ENCODE assay signal across 7 cellular contexts in genomic region chr3:28347374-28348285, GRCh38. TPM values are rescaled to one million over a fixed set of nuclear protein-coding genes. Genes with fewer than 3 reads are reported as not detected.
DNase-seq lines count a peak whose midpoint lies in the region; FAIRE-seq and TF ChIP-seq lines count a peak whose summit lies in the region.

No MANE protein-coding gene starts in this region.

- H3K27me3 ChIP-seq in Peyer's patch (no peaks in the 10 kb centered on the region), ectodermal cell (ENCODE audit: control insufficient read depth, insufficient read depth, low read length, poor library complexity, severe bottlenecking) (no peaks in the 10 kb centered on the region), muscle layer of colon (ENCODE audit: control insufficient read depth in 1 of 2, insufficient read depth in 2 of 2, low read length in 2 of 2) (no peaks in the 10 kb centered on the region)

- no peak for DNase-seq in GM18507 (ENCODE audit: extremely low spot score, insufficient read length, low read depth)
- no peak for DNase-seq in Peyer's patch
- DNase-seq in occipital lobe (lab: John Stamatoyannopoulos, UW): no peak
- no peak for DNase-seq in activated effector memory CD4-positive, alpha-beta T cell treated with Interleukin-2 at 50 U/mL for 16 hours
- DNase-seq in NCI-H2107 (lab: John Stamatoyannopoulos, UW): no peak

- peak; percentile 41 for FAIRE-seq in GM18507 (lab: Jason Lieb, UNC)

- H3K36me3 ChIP-seq in Peyer's patch: no peaks in the 10 kb centered on the region
- H3K36me3 ChIP-seq in ectodermal cell (ENCODE audit: control insufficient read depth, insufficient read depth, low read length): no peaks in the 10 kb centered on the region
- no peaks in the 10 kb centered on the region for H3K36me3 ChIP-seq in muscle layer of colon (ENCODE audit: insufficient read depth, low read length)

- no peak for TF ChIP-seq POLR2A in Peyer's patch (IDR thresholded peaks at IDR 0.05)

- H3K9ac ChIP-seq in muscle layer of colon (ENCODE audit: low read length): peak overlapping the region; percentile 99

- 20 to 25% methylated on average over 16 to 17 of the region's 17 CpGs for WGBS in ectodermal cell, 2 experiments

- H3K4me1 ChIP-seq in Peyer's patch (peaks cover 0 to 37% (median 0%) of the 10 kb centered on the region in 4 donors), ectodermal cell (ENCODE audit: control insufficient read depth, insufficient read depth, low read length) (peaks cover 7% of the 10 kb centered on the region), muscle layer of colon (ENCODE audit: insufficient read depth, low read length) (peaks cover 46% of the 10 kb centered on the region)

- H3K9me3 ChIP-seq in Peyer's patch (no peaks in the 10 kb centered on the region), ectodermal cell (ENCODE audit: control insufficient read depth, low read length) (no peaks in the 10 kb centered on the region), muscle layer of colon (ENCODE audit: low read length) (peaks cover 7% of the 10 kb centered on the region)

- TF ChIP-seq CTCF in Peyer's patch (IDR thresholded peaks at IDR 0.05): no peak

- H3K4me3 ChIP-seq in Peyer's patch: peak overlapping the region; percentile 71 to 90 (median 78)
- H3K4me3 ChIP-seq in ectodermal cell (ENCODE audit: insufficient read depth, low read depth, low read length): peak overlapping the region; percentile 56
- H3K4me3 ChIP-seq in muscle layer of colon (ENCODE audit: low read depth in 1 of 2, low read length in 2 of 2): peak overlapping the region; percentile 93 to 98

- H3K27ac ChIP-seq in Peyer's patch: peak overlapping the region; percentile 93 to 96 (median 95)
- H3K27ac ChIP-seq in ectodermal cell (ENCODE audit: insufficient read depth, low read depth, low read length, poor library complexity, severe bottlenecking): peak overlapping the region; percentile 93
- H3K27ac ChIP-seq in muscle layer of colon (ENCODE audit: low read depth, low read length): peak overlapping the region; percentile 98

RNA-seq across cellular contexts. Expression of gene ZCWPW2, which starts 0.9 kb away (rescaled TPM):
- total RNA-seq in Peyer's patch: not detected
- polyA plus RNA-seq in ectodermal cell (2013, experiment 1 of 4): 0.94 TPM
- 1.2 TPM for polyA plus RNA-seq in ectodermal cell (2013, experiment 2 of 4)
- 0.48 TPM for polyA plus RNA-seq in ectodermal cell (2013, experiment 3 of 4)
- 1.1 TPM for polyA plus RNA-seq in ectodermal cell (2013, experiment 4 of 4)
- 2.8 TPM for total RNA-seq in occipital lobe

RNA-seq across cellular contexts. Expression of gene AZI2, which starts 1.0 kb away (rescaled TPM):
- 100 to 1,000 TPM in 1 of 4 donors, 10 to 100 TPM in 3; 37.8 to 139 (median 49.4) TPM for total RNA-seq in Peyer's patch
- polyA plus RNA-seq in ectodermal cell (2013, experiment 1 of 4): 55.7 TPM
- 51.5 TPM for polyA plus RNA-seq in ectodermal cell (2013, experiment 2 of 4)
- 68.7 TPM for polyA plus RNA-seq in ectodermal cell (2013, experiment 3 of 4)
- polyA plus RNA-seq in ectodermal cell (2013, experiment 4 of 4): 63.5 TPM
- total RNA-seq in occipital lobe: 47.9 TPM
